Comparison of ENCODE assay signal across 32 cellular contexts in the genomic region with DNA sequence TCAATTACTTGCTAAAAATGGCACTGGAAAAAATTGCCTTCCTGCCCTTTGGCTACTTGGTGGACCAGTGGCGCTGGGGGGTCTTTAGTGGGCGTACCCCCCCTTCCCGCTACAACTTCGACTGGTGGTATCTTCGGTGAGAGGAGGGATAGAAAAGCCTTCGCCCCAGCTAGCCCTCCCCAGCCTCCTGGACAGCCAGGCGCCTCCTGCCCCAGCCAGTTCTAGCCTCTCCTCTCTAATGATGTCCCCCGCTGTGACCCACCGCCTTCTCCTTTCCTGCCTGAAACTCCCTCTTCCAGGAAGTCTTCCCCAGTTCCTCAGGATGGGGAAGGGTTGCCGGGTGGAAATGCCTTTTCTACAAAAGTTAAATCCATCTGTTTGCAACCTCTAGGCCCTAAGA. TPM values are rescaled to one million over a fixed set of nuclear protein-coding genes. Genes with fewer than 3 reads are reported as not detected.
"Had no signal": no experiment of that assay in that cellular context is flagged by ENCODE, and none has a peak within 500 bp of the region (broad histone marks: within the 10 kb centered on the region; RNA-seq: fewer than 3 reads in every experiment).

No MANE protein-coding gene starts in this region.

- H3K27ac Mint-ChIP-seq: activated naive CD4-positive, alpha-beta T cell treated with anti-CD3 and anti-CD28 coated beads for 36 hours; activated naive CD8-positive, alpha-beta T cell treated with anti-CD3 and anti-CD28 coated beads for 36 hours; natural killer cell; progenitor cell of endocrine pancreas had no signal

- H3K36me3 Mint-ChIP-seq: activated naive CD8-positive, alpha-beta T cell treated with anti-CD3 and anti-CD28 coated beads for 36 hours; natural killer cell had no signal

- H3K4me3 ChIP-seq: adrenal gland, ascending aorta, coronary artery, esophagus squamous epithelium, heart right ventricle, left lung, lower lobe of right lung, ovary, skin epidermis, upper lobe of left lung, vagina had no signal

- H3K36me3 ChIP-seq: adrenal gland, ascending aorta, brain microvascular endothelial cell, esophagus squamous epithelium, left lung, neutrophil, ovary, upper lobe of left lung, vagina had no signal

- H3K9me3 Mint-ChIP-seq: activated naive CD4-positive, alpha-beta T cell treated with anti-CD3 and anti-CD28 coated beads for 36 hours; activated naive CD8-positive, alpha-beta T cell treated with anti-CD3 and anti-CD28 coated beads for 36 hours; natural killer cell; stimulated activated naive CD8-positive, alpha-beta T cell treated with anti-CD3 and anti-CD28 coated beads, Interleukin-15, amount 100 ng/mL, for 72 hours had no signal

- DNase-seq: activated CD4-positive, alpha-beta T cell treated with anti-CD3 and anti-CD28 coated beads for 4 hours; activated CD4-positive, alpha-beta T cell treated with anti-CD3 and anti-CD28 coated beads, Interleukin-2, amount 50 U/mL, for 4 hours; activated effector memory CD4-positive, alpha-beta T cell treated with anti-CD3 and anti-CD28 coated beads, Interleukin-2, amount 50 U/mL, for 16 hours; activated naive CD4-positive, alpha-beta T cell treated with anti-CD3 and anti-CD28 coated beads for 36 hours; activated naive CD8-positive, alpha-beta T cell treated with anti-CD3 and anti-CD28 coated beads for 36 hours; adrenal gland; brain microvascular endothelial cell; esophagus squamous epithelium; foreskin melanocyte; heart right ventricle; left lung; lower lobe of right lung; mesenchymal stem cell; natural killer cell; ovary; retina; stimulated activated CD4-positive, alpha-beta T cell treated with anti-CD3 and anti-CD28 coated beads, Interleukin-12 subunit alpha, Interleukin-12 subunit beta, amount 100 ng/mL, for 4 hours; stimulated activated CD4-positive, alpha-beta T cell treated with anti-CD3 and anti-CD28 coated beads, Interleukin-4, amount 100 ng/mL, for 1 hour; stimulated activated naive CD8-positive, alpha-beta T cell treated with anti-CD3 and anti-CD28 coated beads, Interleukin-15, amount 100 ng/mL, for 72 hours; substantia nigra; upper lobe of left lung had no signal

- H3K9me3 ChIP-seq: adrenal gland, ascending aorta, esophagus squamous epithelium, heart right ventricle, left lung, lower lobe of right lung, neutrophil, ovary, upper lobe of left lung, vagina had no signal

- H3K27me3 ChIP-seq: adrenal gland, ascending aorta, brain microvascular endothelial cell, ovary, vagina had no signal

- ATAC-seq: heart right ventricle; left lung; lower lobe of right lung; natural killer cell; sciatic nerve; stimulated activated naive CD8-positive, alpha-beta T cell treated with anti-CD3 and anti-CD28 coated beads, Interleukin-15, amount 100 ng/mL, for 72 hours had no signal

- H3K4me3 Mint-ChIP-seq: activated naive CD4-positive, alpha-beta T cell treated with anti-CD3 and anti-CD28 coated beads for 36 hours; activated naive CD8-positive, alpha-beta T cell treated with anti-CD3 and anti-CD28 coated beads for 36 hours; natural killer cell; stimulated activated naive CD8-positive, alpha-beta T cell treated with anti-CD3 and anti-CD28 coated beads, Interleukin-15, amount 100 ng/mL, for 72 hours had no signal

- H3K27ac ChIP-seq: adrenal gland, ascending aorta, brain microvascular endothelial cell, coronary artery, epithelial cell of prostate, esophagus squamous epithelium, heart right ventricle, lower lobe of right lung, neutrophil, ovary, skin epidermis, vagina had no signal

RNA-seq across cellular contexts. Expression of gene ACE, which starts 6.2 kb away (rescaled TPM):
- total RNA-seq: activated naive CD8-positive, alpha-beta T cell treated with anti-CD3 and anti-CD28 coated beads for 36 hours had no signal

RNA-seq across cellular contexts. Expression of gene KCNH6, which starts 40.1 kb away (rescaled TPM):
- total RNA-seq: activated naive CD4-positive, alpha-beta T cell treated with anti-CD3 and anti-CD28 coated beads for 36 hours; activated naive CD8-positive, alpha-beta T cell treated with anti-CD3 and anti-CD28 coated beads for 36 hours; ascending aorta; cardiac septum; esophagus squamous epithelium; glomerular endothelial cell; natural killer cell; sciatic nerve; T-helper 2 cell treated with Interferon-gamma antibody and Interleukin-4, amounts not matched to agents 100 ng/mL and 5 ng/mL, for 36 hours; vagina had no signal
